9 cellular contexts compared by ENCODE assay signal in the genomic region with DNA sequence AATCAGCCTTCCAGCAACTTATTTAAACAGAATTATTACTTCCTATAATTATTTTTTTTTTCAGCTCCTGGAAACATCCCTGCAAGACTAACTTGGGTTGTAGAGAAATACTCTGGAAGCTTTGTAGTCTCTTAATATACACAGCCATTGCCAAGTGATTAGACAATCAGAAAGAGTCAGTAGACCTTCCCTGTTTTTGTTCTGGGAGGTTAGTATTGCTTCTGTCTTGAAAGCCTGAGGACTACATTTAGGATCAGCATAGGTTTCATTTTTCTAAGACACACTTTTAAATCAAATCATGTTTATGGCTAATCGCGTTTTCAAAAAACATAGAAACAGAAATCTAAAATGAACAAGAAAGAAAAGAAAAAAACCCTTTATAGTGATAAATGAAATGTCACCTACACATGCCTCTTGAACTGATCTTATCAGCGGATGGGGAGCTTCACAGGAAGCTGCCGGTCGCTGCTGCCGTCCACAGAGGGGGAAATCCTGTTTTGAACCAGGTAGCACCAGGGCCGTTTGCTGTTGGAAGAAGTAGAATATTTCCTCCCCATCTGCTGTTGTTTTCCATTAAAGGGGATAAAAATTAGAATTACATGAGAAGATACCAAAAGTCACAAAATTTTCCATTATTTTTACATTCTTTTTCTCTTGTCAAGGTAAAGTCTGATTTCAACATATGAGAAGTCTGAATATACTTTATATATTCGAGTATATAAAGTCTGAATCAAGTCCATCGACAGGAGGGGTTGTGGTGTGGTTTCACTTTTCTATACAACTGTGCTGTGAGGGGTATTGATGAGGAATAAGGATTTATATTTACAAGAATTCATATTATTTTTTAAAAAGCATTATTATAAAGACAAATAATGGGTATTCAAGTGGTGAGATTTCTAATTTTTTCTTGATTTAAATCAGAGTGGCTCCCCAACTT.
A peak's percentile ranks its signal among the peaks of the same experiment; 100 is the strongest.
DNase-seq lines count a peak whose midpoint lies in the region; ATAC-seq, FAIRE-seq and TF ChIP-seq lines count a peak whose summit lies in the region.
"Had no signal": no experiment of that assay in that cellular context is flagged by ENCODE, and none has a peak within 500 bp of the region (broad histone marks: within the 10 kb centered on the region; RNA-seq: fewer than 3 reads in every experiment).

No MANE protein-coding gene starts in this region.

- TF ChIP-seq CTCF in uterus (IDR thresholded peaks at IDR 0.05) (no peak), lower leg skin (IDR thresholded peaks at IDR 0.05) (no peak)

- ATAC-seq in right cardiac atrium (no peak), GM21515 (IDR thresholded peaks at IDR 0.05; ENCODE audit: unreplicated experiment) (no peak), HG03432 (IDR thresholded peaks at IDR 0.05; ENCODE audit: unreplicated experiment) (no peak)
- ATAC-seq: Panc1 had no signal

- no peak for FAIRE-seq in small intestine (lab: Jason Lieb, UNC)

- 55% methylated on average over 9 of the region's 9 CpGs for WGBS in right cardiac atrium
- 50 to 77% (median 66%) methylated on average over 9 of the region's 9 CpGs for WGBS in small intestine, 3 donors
- 61 to 63% methylated on average over 9 of the region's 9 CpGs for WGBS in lower leg skin, 2 donors

- TF ChIP-seq POLR2A in uterus (IDR thresholded peaks at IDR 0.05) = no peak
- no peak for TF ChIP-seq POLR2A in lower leg skin (IDR thresholded peaks at IDR 0.05)

- H3K4me1 ChIP-seq in right cardiac atrium (ENCODE audit: control insufficient read depth, insufficient read depth, low read length) = peaks cover 15% of the 10 kb centered on the region
- peaks cover 0 to 14% of the 10 kb centered on the region in 2 donors for H3K4me1 ChIP-seq in small intestine (ENCODE audit: control insufficient read depth in 2 of 2, insufficient read depth in 1 of 2, low read depth in 1 of 2, low read length in 1 of 2)
- peaks cover 18% of the 10 kb centered on the region in 2 donors for H3K4me1 ChIP-seq in uterus

- H3K27ac ChIP-seq in right cardiac atrium (ENCODE audit: low read length) (peak overlapping the region; percentile 42), small intestine (ENCODE audit: low read depth in 1 of 2, low read length in 1 of 2) (peak overlapping the region in 1 of 2 donors; percentile 30), uterus (peak overlapping the region; percentile 88 to 95)

- peak overlapping the region; percentile 12 for H3K4me3 ChIP-seq in right cardiac atrium (ENCODE audit: low read length)
- no peak overlapping the region for H3K4me3 ChIP-seq in small intestine (ENCODE audit: low read depth in 1 of 2, low read length in 2 of 2)
- no peak overlapping the region for H3K4me3 ChIP-seq in uterus
- no peak overlapping the region for H3K4me3 ChIP-seq in lower leg skin (ENCODE audit: low read depth, poor library complexity, severe bottlenecking)

- no peaks in the 10 kb centered on the region for H3K9me3 ChIP-seq in right cardiac atrium (ENCODE audit: control insufficient read depth, low read length)
- no peaks in the 10 kb centered on the region for H3K9me3 ChIP-seq in small intestine (ENCODE audit: control insufficient read depth, low read depth)
- H3K9me3 ChIP-seq in uterus = no peaks in the 10 kb centered on the region

- H3K36me3 ChIP-seq in small intestine (ENCODE audit: control insufficient read depth in 2 of 2, insufficient read depth in 2 of 2, low read length in 2 of 2) (no peaks in the 10 kb centered on the region), uterus (no peaks in the 10 kb centered on the region)

- intact Hi-C loops in right cardiac atrium (cut with DNase I) (loop anchor here in 2 of 4 donors (10.0 kb wide), 1 partner anchor 62 kb away; no protein-coding TSS in a partner anchor), cardiac septum (cut with DNase I) (loop anchor here (5.0 to 10.0 kb wide), 2 partner anchors 386 to 442 kb away; a partner anchor contains a TSS), uterus (cut with DNase I; ENCODE audit: low total_unique reads) (no loop called here), lower leg skin (cut with DNase I; ENCODE audit: low total_unique reads) (no loop called here)

- no peak for DNase-seq in right cardiac atrium
- no peak for DNase-seq in cardiac septum (ENCODE audit: low spot score)
- peak in 3 of 4 experiments; percentile 5 to 53 (median 43) for DNase-seq in activated naive CD4-positive, alpha-beta T cell (lab: John Stamatoyannopoulos, UW)
- peak; percentile 33 for DNase-seq in small intestine
- no peak for DNase-seq in uterus
- DNase-seq in lower leg skin (ENCODE audit: low spot score in 2 of 2) = no peak

- no peaks in the 10 kb centered on the region for H3K27me3 ChIP-seq in right cardiac atrium (ENCODE audit: control insufficient read depth, insufficient read depth)
- no peaks in the 10 kb centered on the region for H3K27me3 ChIP-seq in small intestine (ENCODE audit: control insufficient read depth in 2 of 2, insufficient read depth in 2 of 2, low read length in 2 of 2)
- H3K27me3 ChIP-seq in uterus = no peaks in the 10 kb centered on the region

Comparison
In these comparisons a context has a peak if more than half of its experiments do, and no peak if none do; other contexts are left out.
1. DNase-seq: peak in activated naive CD4-positive, alpha-beta T cell (3 of 4) and small intestine (single experiment); none in right cardiac atrium (0 of 3), cardiac septum (single experiment), uterus (0 of 2) and lower leg skin (0 of 2).